In the genomic region with DNA sequence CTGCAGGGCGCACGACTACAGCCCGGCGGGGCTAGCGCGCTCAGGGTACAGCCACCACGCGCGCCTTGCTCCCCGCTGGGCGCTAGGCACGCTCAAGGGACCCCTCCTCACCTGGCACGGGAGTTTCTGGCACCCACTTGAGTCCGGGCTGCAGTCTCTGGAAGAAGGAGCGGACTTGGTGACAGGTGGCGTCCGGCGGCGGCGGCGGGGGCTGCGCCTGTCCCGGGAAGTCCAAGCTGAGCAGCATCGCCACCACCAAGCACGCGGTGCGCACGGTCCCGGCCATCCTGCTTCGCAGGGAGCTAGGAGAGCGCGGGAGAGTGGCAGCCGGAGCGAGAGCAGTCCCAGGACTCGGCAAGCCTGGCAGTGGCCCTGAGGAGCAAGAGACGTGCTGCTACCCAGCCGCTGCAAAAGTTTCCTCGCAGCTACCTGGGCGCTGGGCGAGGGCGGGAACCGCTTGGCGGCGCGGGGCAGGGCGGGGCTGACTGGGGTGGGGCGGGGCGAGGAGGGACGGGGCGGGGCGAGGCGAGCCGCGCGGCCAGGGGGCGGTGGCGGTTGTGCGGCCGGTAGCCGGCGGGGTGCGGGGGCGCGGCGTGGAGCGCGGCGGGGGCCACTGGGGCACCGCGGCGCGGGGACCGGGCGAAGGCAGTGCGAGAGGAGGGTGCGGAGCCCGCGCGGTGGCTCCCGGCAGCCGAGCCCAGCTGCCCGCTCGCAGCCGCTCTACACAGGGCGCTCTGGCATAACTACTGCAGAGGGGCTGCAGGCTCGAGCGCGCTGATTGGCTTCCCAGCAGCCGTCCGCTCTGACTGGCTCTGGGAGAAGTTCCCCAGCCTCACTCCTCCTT, we compare ENCODE assay signal across 8 cellular contexts. TPM values are rescaled to one million over a fixed set of nuclear protein-coding genes. Genes with fewer than 3 reads are reported as not detected.
DNase-seq lines count a peak whose midpoint lies in the region; ATAC-seq and TF ChIP-seq lines count a peak whose summit lies in the region.

A gene (minus strand): TSS at position 431 of the 844 bp plus-strand sequence.

- H3K4me3 ChIP-seq in ascending aorta (peak within 1 kb of the TSS; percentile 36 to 56), iPS-15b (ENCODE audit: low read depth, low read length) (peak within 1 kb of the TSS; percentile 75), skeletal muscle tissue (ENCODE audit: low read length in 3 of 3) (peak within 1 kb of the TSS; percentile 23 to 66 (median 51))

- H3K9ac ChIP-seq in iPS-15b (ENCODE audit: low read depth, low read length) (peak within 1 kb of the TSS; percentile 50), skeletal muscle tissue (ENCODE audit: low read depth in 1 of 3, low read length in 3 of 3) (no peak within 1 kb of the TSS)

- H3K27ac ChIP-seq in ascending aorta (no peak within 1 kb of the TSS), skeletal muscle tissue (ENCODE audit: low read depth, low read length) (no peak within 1 kb of the TSS)

- intact Hi-C loops in ascending aorta (cut with DNase I), result no loop called here

- H3K36me3 ChIP-seq in ascending aorta, result no peaks in the 10 kb centered on the region
- H3K36me3 ChIP-seq in iPS-15b (ENCODE audit: control insufficient read depth, insufficient read depth, low read length), result no peaks in the 10 kb centered on the region
- no peaks in the 10 kb centered on the region for H3K36me3 ChIP-seq in skeletal muscle tissue (ENCODE audit: control insufficient read depth in 3 of 3, insufficient read depth in 3 of 3, low read length in 3 of 3)

- DNase-seq in DMS 273 treated with DMSO at 0.1 percent for 48 hours (lab: John Stamatoyannopoulos, UW) (peak; percentile 61), SK-N-DZ (ENCODE audit: low spot score) (peak; percentile 5), ascending aorta (ENCODE audit: low spot score in 2 of 2) (no peak)

- H3K27me3 ChIP-seq in ascending aorta (no peaks in the 10 kb centered on the region), iPS-15b (ENCODE audit: control insufficient read depth, insufficient read depth, low read length) (peaks cover 17% of the 10 kb centered on the region), skeletal muscle tissue (ENCODE audit: control insufficient read depth in 3 of 3, insufficient read depth in 3 of 3, low read length in 3 of 3) (peaks cover 3 to 25% (median 10%) of the 10 kb centered on the region in 3 donors)

- ATAC-seq in HG03521 (IDR thresholded peaks at IDR 0.05; ENCODE audit: unreplicated experiment) (peak; percentile 70), GM19467 (IDR thresholded peaks at IDR 0.05; ENCODE audit: unreplicated experiment) (no peak), HG02852 (IDR thresholded peaks at IDR 0.05; ENCODE audit: unreplicated experiment) (no peak)

- no peaks in the 10 kb centered on the region for H3K9me3 ChIP-seq in ascending aorta
- H3K9me3 ChIP-seq in iPS-15b (ENCODE audit: control insufficient read depth, insufficient read depth, low read length), result no peaks in the 10 kb centered on the region
- H3K9me3 ChIP-seq in skeletal muscle tissue (ENCODE audit: control insufficient read depth in 3 of 3, low read length in 3 of 3), result no peaks in the 10 kb centered on the region

- TF ChIP-seq CTCF in ascending aorta (IDR thresholded peaks at IDR 0.05), result no peak

- H3K4me1 ChIP-seq in ascending aorta (no peaks in the 10 kb centered on the region), iPS-15b (ENCODE audit: control insufficient read depth, insufficient read depth, low read length) (peaks cover 48% of the 10 kb centered on the region), skeletal muscle tissue (ENCODE audit: control insufficient read depth in 3 of 3, insufficient read depth in 3 of 3, low read length in 3 of 3) (peaks cover 5 to 6% (median 6%) of the 10 kb centered on the region in 3 donors)

RNA-seq across cellular contexts. Expression of the gene that starts here (rescaled TPM):
- not detected in 2 replicates for polyA plus RNA-seq in SK-N-DZ (2014; cell fraction: cytosol; rRNA removed)
- not detected in 2 replicates for polyA plus RNA-seq in SK-N-DZ (2014; cell fraction: nucleus; rRNA removed)
- total RNA-seq in ascending aorta, result 0.75 TPM
- total RNA-seq in skeletal muscle tissue, result 306 TPM

Comparison
In these comparisons a context has a peak if more than half of its experiments do, and no peak if none do; other contexts are left out.
1. RNA of the gene that starts here (total RNA-seq): 306 TPM in skeletal muscle tissue (single experiment); 0.75 TPM in ascending aorta (single experiment); every median in the first group is over 100 times any median in the second.
2. DNase-seq: peak in DMS 273 treated with DMSO at 0.1 percent for 48 hours (single experiment) and SK-N-DZ (single experiment); none in ascending aorta (0 of 2).
3. Peak in every context shown above with its lines, with median percentiles within 50 percentile points of each other: H3K4me3 ChIP-seq.